In the genomic region with DNA sequence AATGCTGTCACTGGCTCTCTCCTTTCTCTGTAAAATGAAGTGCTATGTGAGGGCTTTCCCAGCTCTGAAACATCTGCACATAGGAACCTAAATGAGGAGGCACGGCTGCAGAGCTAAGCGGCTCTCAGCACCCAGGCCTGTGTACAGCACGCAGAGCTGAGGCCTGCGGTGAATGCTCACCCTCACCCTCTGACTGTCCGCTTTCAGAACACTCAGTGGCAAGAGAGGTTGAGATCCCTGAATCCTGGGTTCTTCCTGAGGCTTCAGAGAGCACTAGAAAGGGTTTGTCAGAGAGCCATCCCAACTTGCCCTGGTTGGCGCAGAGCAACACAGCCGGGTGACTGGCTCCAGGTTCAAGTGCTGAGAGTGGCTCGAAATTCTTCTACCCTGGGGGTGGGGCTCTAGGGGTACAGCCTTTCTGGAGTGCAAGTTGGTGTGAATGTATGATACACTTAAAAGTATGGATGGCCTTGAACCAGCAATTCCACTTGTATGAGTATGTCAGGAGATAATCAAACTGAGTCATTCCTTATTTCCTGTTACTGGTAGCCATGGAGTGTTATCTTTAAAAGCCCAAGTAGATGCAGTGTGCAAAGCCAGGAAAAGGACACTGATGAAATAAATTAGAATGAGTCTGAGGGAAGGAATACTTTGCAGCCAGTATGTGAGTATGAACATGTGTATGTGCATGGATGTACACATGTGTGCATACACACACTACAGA, we compare ENCODE assay signal across 13 cellular contexts. TPM values are rescaled to one million over a fixed set of nuclear protein-coding genes. Genes with fewer than 3 reads are reported as not detected.
DNase-seq lines count a peak whose midpoint lies in the region; ATAC-seq and TF ChIP-seq lines count a peak whose summit lies in the region.
"Had no signal": no experiment of that assay in that cellular context is flagged by ENCODE, and none has a peak within 500 bp of the region (broad histone marks: within the 10 kb centered on the region; RNA-seq: fewer than 3 reads in every experiment).

No MANE protein-coding gene starts in this region.

- H3F3A ChIP-seq in PC-3 (ENCODE audit: low read length, unreplicated experiment), result no peaks in the 10 kb centered on the region

- no peak overlapping the region for H2AFZ ChIP-seq in PC-3 (ENCODE audit: low read length)

- H3K79me2 ChIP-seq in PC-3 (ENCODE audit: low read length), result no peaks in the 10 kb centered on the region

- DNase-seq in EL (peak; percentile 88), PC-3 (peak; percentile 74), dedifferentiated amniotic fluid mesenchymal stem cell (ENCODE audit: extremely low spot score) (peak; percentile 23), omental fat pad (ENCODE audit: low spot score) (no peak), midbrain (lab: John Stamatoyannopoulos, UW) (no peak), DMS114 treated with DMSO at 0.1 percent for 48 hours (lab: John Stamatoyannopoulos, UW; ENCODE audit: unreplicated experiment) (no peak), NCI-H345 (lab: John Stamatoyannopoulos, UW) (no peak)
- no peak for DNase-seq in activated CD4-positive, alpha-beta T cell treated with anti-CD3 and anti-CD28 coated beads, Interleukin-2, amount 50 U/mL, for 48 hours
- DNase-seq: NCI-H526, retina, WERI-Rb-1 had no signal

- H3K36me3 ChIP-seq in PC-3 (ENCODE audit: low read depth, low read length), result no peaks in the 10 kb centered on the region
- H3K36me3 ChIP-seq: WERI-Rb-1 had no signal

- no peaks in the 10 kb centered on the region for H3K27me3 ChIP-seq in PC-3 (ENCODE audit: low read length)

- ATAC-seq in PC-3, result peak; percentile 67
- ATAC-seq in omental fat pad (ENCODE audit: low FRiP score), result peak; percentile 17
- ATAC-seq: GM12878 had no signal

- peak overlapping the region; percentile 30; the same call in 1 of the 2 replicates for H3K27ac ChIP-seq in PC-3 (ENCODE audit: low read length)
- H3K27ac ChIP-seq: WERI-Rb-1 had no signal

- no peaks in the 10 kb centered on the region for H3K9me3 ChIP-seq in PC-3 (ENCODE audit: low read length)

- POLR2A ChIA-PET in PC-3 (lab: Charles Lee; ENCODE audit: unreplicated experiment), result no interaction called here

- intact Hi-C loops in PC-3 (cut with micrococcal nuclease), result no loop called here

- H3K9ac ChIP-seq in PC-3 (ENCODE audit: low read length), result no peak overlapping the region

- no peak for TF ChIP-seq CTCF in PC-3 (conservative IDR thresholded peaks at IDR 0.05; ENCODE audit: low read depth, low read length)
- TF ChIP-seq CTCF in omental fat pad (IDR thresholded peaks at IDR 0.05), result no peak

- BruUV-seq in PC-3 (replicated peaks; lab: Mats Ljungman, UMichigan), result no TSS peak

- H3K4me3 ChIP-seq in PC-3 (ENCODE audit: low read length), result no peak overlapping the region
- H3K4me3 ChIP-seq: GM12878 had no signal

- CTCF ChIA-PET in PC-3 (lab: Charles Lee), result no interaction called here

- peaks cover 27% of the 10 kb centered on the region for H3K4me1 ChIP-seq in PC-3 (ENCODE audit: insufficient read depth, low read length)

- peak overlapping the region; percentile 45; the same call in 1 of the 2 replicates for H3K4me2 ChIP-seq in PC-3 (ENCODE audit: low read length)

- no peaks in the 10 kb centered on the region for H3K9me2 ChIP-seq in PC-3 (replicated peaks; ENCODE audit: low read length)

- H4K20me1 ChIP-seq in PC-3 (ENCODE audit: low read length), result no peaks in the 10 kb centered on the region

RNA-seq across cellular contexts. Expression of gene CCDC201, which starts 1.7 kb away (rescaled TPM):
- total RNA-seq in PC-3 (2014; rRNA removed) (0.11 TPM in 1 of 2 replicates, not detected in the other), omental fat pad (not detected)
- total RNA-seq: GM12878, subcutaneous adipose tissue had no signal

RNA-seq across cellular contexts. Expression of gene IGFBP1, which starts 13.7 kb away (rescaled TPM):
- total RNA-seq in PC-3 (2014; rRNA removed), result 1.3 and 1.5 TPM in 2 replicates
- 10 to 100 TPM in 1 of 4 donors, 1 to 10 TPM in 2, not detected in 1; 3.0 to 15.6 (median 3.1) TPM for total RNA-seq in omental fat pad
- total RNA-seq: subcutaneous adipose tissue had no signal

RNA-seq across cellular contexts. Expression of gene IGFBP3, which starts 46.5 kb away (rescaled TPM):
- total RNA-seq in PC-3 (2014; rRNA removed) (120 and 136 TPM in 2 replicates), omental fat pad (100 to 1,000 TPM; 616 to 884 (median 686) TPM)

Comparison
In these comparisons a context has a peak if more than half of its experiments do, and no peak if none do; other contexts are left out.
1. DNase-seq: peak in EL (single experiment), PC-3 (single experiment) and dedifferentiated amniotic fluid mesenchymal stem cell (single experiment); none in omental fat pad (single experiment), midbrain (single experiment), DMS114 treated with DMSO at 0.1 percent for 48 hours (single experiment), NCI-H345 (single experiment) and activated CD4-positive, alpha-beta T cell treated with anti-CD3 and anti-CD28 coated beads, Interleukin-2, amount 50 U/mL, for 48 hours (0 of 2).